Comparison of ENCODE assay signal across 19 cellular contexts in genomic region chr10:128080641-128081040, GRCh38. TPM values are rescaled to one million over a fixed set of nuclear protein-coding genes. Genes with fewer than 3 reads are reported as not detected.
DNase-seq lines count a peak whose midpoint lies in the region; ATAC-seq and TF ChIP-seq lines count a peak whose summit lies in the region.
"Had no signal": no experiment of that assay in that cellular context is flagged by ENCODE, and none has a peak within 500 bp of the region (broad histone marks: within the 10 kb centered on the region; RNA-seq: fewer than 3 reads in every experiment).

No MANE protein-coding gene starts in this region.

- ATAC-seq in sciatic nerve (no peak), gastrocnemius medialis (no peak)

- H3K4me1 ChIP-seq in H9 (ENCODE audit: insufficient read depth, low read length) = peaks cover 11% of the 10 kb centered on the region
- no peaks in the 10 kb centered on the region for H3K4me1 ChIP-seq in gastrocnemius medialis
- H3K4me1 ChIP-seq: SJSA1 had no signal

- H3K27me3 Mint-ChIP-seq in activated naive CD4-positive, alpha-beta T cell treated with anti-CD3 and anti-CD28 coated beads, Interleukin-2, amount 10 ng/mL, durations not matched to agents 7 days and 5 days = no peaks in the 10 kb centered on the region
- H3K27me3 Mint-ChIP-seq in activated naive CD4-positive, alpha-beta T cell treated with anti-CD3 and anti-CD28 coated beads for 36 hours (ENCODE audit: low read depth) = no peaks in the 10 kb centered on the region
- H3K27me3 Mint-ChIP-seq in H9 (ENCODE audit: low read depth) = peaks cover 2% of the 10 kb centered on the region
- no peaks in the 10 kb centered on the region for H3K27me3 Mint-ChIP-seq in dendritic cell treated with granulocyte-macrophage colony-stimulating factor and Interleukin-4, amounts not matched to agents 40 ng/mL and 50 ng/mL, for 4 days
- H3K27me3 Mint-ChIP-seq: CD4-positive, CD25-positive, alpha-beta regulatory T cell had no signal

- H3K4ac ChIP-seq in H9 (ENCODE audit: low read depth, low read length) = no peak overlapping the region

- no peak overlapping the region for H2AK5ac ChIP-seq in H9 (ENCODE audit: insufficient read length, low read length)

- H3K9me3 Mint-ChIP-seq in activated naive CD4-positive, alpha-beta T cell treated with anti-CD3 and anti-CD28 coated beads, Interleukin-2, amount 10 ng/mL, durations not matched to agents 7 days and 5 days = no peaks in the 10 kb centered on the region
- H3K9me3 Mint-ChIP-seq in activated naive CD4-positive, alpha-beta T cell treated with anti-CD3 and anti-CD28 coated beads for 36 hours = no peaks in the 10 kb centered on the region
- no peaks in the 10 kb centered on the region for H3K9me3 Mint-ChIP-seq in H9
- H3K9me3 Mint-ChIP-seq in dendritic cell treated with granulocyte-macrophage colony-stimulating factor and Interleukin-4, amounts not matched to agents 40 ng/mL and 50 ng/mL, for 4 days = no peaks in the 10 kb centered on the region
- H3K9me3 Mint-ChIP-seq: CD4-positive, CD25-positive, alpha-beta regulatory T cell had no signal

- H4K5ac ChIP-seq in H9 (ENCODE audit: insufficient read length, low read depth, low read length) = no peak overlapping the region

- no peak overlapping the region for H3K4me3 Mint-ChIP-seq in activated naive CD4-positive, alpha-beta T cell treated with anti-CD3 and anti-CD28 coated beads, Interleukin-2, amount 10 ng/mL, durations not matched to agents 7 days and 5 days
- H3K4me3 Mint-ChIP-seq in activated naive CD4-positive, alpha-beta T cell treated with anti-CD3 and anti-CD28 coated beads for 36 hours = no peak overlapping the region
- H3K4me3 Mint-ChIP-seq in H9 = no peak overlapping the region
- no peak overlapping the region for H3K4me3 Mint-ChIP-seq in dendritic cell treated with granulocyte-macrophage colony-stimulating factor and Interleukin-4, amounts not matched to agents 40 ng/mL and 50 ng/mL, for 4 days
- H3K4me3 Mint-ChIP-seq: CD4-positive, CD25-positive, alpha-beta regulatory T cell had no signal

- H3T11ph ChIP-seq in H9 (ENCODE audit: low read length) = no peak overlapping the region

- H3K79me1 ChIP-seq in H9 (ENCODE audit: insufficient read depth, low read depth, low read length, poor library complexity, severe bottlenecking) = no peaks in the 10 kb centered on the region

- no peaks in the 10 kb centered on the region for H3K36me3 ChIP-seq in gastrocnemius medialis
- H3K36me3 ChIP-seq: SJSA1 had no signal

- TF ChIP-seq POLR2A in gastrocnemius medialis (IDR thresholded peaks at IDR 0.05) = no peak

- H2BK12ac ChIP-seq in H9 (ENCODE audit: insufficient read length, low read depth, low read length) = no peak overlapping the region

- no peak overlapping the region for H2BK120ac ChIP-seq in H9 (ENCODE audit: low read depth, low read length, poor library complexity, severe bottlenecking)

- no peak overlapping the region for H3K4me3 ChIP-seq in gastrocnemius medialis
- H3K4me3 ChIP-seq: PC-9, SJSA1 had no signal

- H3K27me3 ChIP-seq in H9 (ENCODE audit: insufficient read depth, low read length) = no peaks in the 10 kb centered on the region
- H3K27me3 ChIP-seq in gastrocnemius medialis = no peaks in the 10 kb centered on the region
- H3K27me3 ChIP-seq: SJSA1 had no signal

- H2BK20ac ChIP-seq in H9 (ENCODE audit: low read depth, low read length, poor library complexity, severe bottlenecking) = no peak overlapping the region

- no CpG with 5 or more reads among the region's 8 CpGs for WGBS in H9 (ENCODE audit: extremely low coverage, insufficient read length, low lambda C conversion rate)

- H3K56ac ChIP-seq in H9 (ENCODE audit: insufficient read length, low read depth, low read length) = no peak overlapping the region

- H2AFZ ChIP-seq in H9 (ENCODE audit: low read length) = no peak overlapping the region
- H2AFZ ChIP-seq: PC-9 had no signal

- H3K27ac ChIP-seq in H9 (ENCODE audit: insufficient read length, low read depth, low read length) = no peak overlapping the region
- no peak overlapping the region for H3K27ac ChIP-seq in gastrocnemius medialis
- H3K27ac ChIP-seq: PC-9, SJSA1 had no signal

- no peak overlapping the region for H3K18ac ChIP-seq in H9 (ENCODE audit: insufficient read length, low read depth, low read length)

- H3K23ac ChIP-seq in H9 (ENCODE audit: insufficient read length, low read depth, low read length) = no peak overlapping the region

- H2BK5ac ChIP-seq in H9 (ENCODE audit: insufficient read length, low read length) = no peak overlapping the region

- H2BK15ac ChIP-seq in H9 (ENCODE audit: low read depth, low read length) = no peak overlapping the region

- H4K20me1 ChIP-seq in H9 (ENCODE audit: control insufficient read depth, insufficient read depth, insufficient read length) = no peaks in the 10 kb centered on the region

- H3K79me2 ChIP-seq in H9 (ENCODE audit: insufficient read depth, low read length) = no peaks in the 10 kb centered on the region

- intact Hi-C loops in activated naive CD4-positive, alpha-beta T cell treated with anti-CD3 and anti-CD28 coated beads for 36 hours (cut with micrococcal nuclease) = no loop called here
- intact Hi-C loops in dendritic cell treated with granulocyte-macrophage colony-stimulating factor and Interleukin-4, amounts not matched to agents 40 ng/mL and 50 ng/mL, for 4 days (cut with micrococcal nuclease) = no loop called here
- intact Hi-C loops in sciatic nerve (cut with DNase I) = no loop called here
- intact Hi-C loops in gastrocnemius medialis (cut with DNase I; ENCODE audit: low total_unique reads) = no loop called here

- no peak overlapping the region for H3K4me2 ChIP-seq in H9 (ENCODE audit: insufficient read depth, insufficient read length, low read length)
- H3K4me2 ChIP-seq: PC-9 had no signal

- no peak overlapping the region for H3K27ac Mint-ChIP-seq in activated naive CD4-positive, alpha-beta T cell treated with anti-CD3 and anti-CD28 coated beads, Interleukin-2, amount 10 ng/mL, durations not matched to agents 7 days and 5 days
- no peak overlapping the region for H3K27ac Mint-ChIP-seq in activated naive CD4-positive, alpha-beta T cell treated with anti-CD3 and anti-CD28 coated beads for 36 hours
- H3K27ac Mint-ChIP-seq in H9 = no peak overlapping the region
- peak overlapping the region; percentile 9 for H3K27ac Mint-ChIP-seq in dendritic cell treated with granulocyte-macrophage colony-stimulating factor and Interleukin-4, amounts not matched to agents 40 ng/mL and 50 ng/mL, for 4 days

- H3K23me2 ChIP-seq in H9 (ENCODE audit: insufficient read length, low read depth, low read length, poor library complexity, severe bottlenecking) = no peaks in the 10 kb centered on the region

- TF ChIP-seq CTCF in H9 (conservative IDR thresholded peaks at IDR 0.05) = no peak
- no peak for TF ChIP-seq CTCF in gastrocnemius medialis (IDR thresholded peaks at IDR 0.05 in 4 of 5, conservative IDR thresholded peaks at IDR 0.05 in 1 of 5)

- no peak overlapping the region for H4K91ac ChIP-seq in H9 (ENCODE audit: insufficient read length, low read depth, low read length)

- no peak overlapping the region for H3K9ac ChIP-seq in H9 (ENCODE audit: extremely low read depth, insufficient read length, low read length)

- H3K9me3 ChIP-seq in H9 (ENCODE audit: control insufficient read depth, low read depth, low read length) = no peaks in the 10 kb centered on the region
- H3K9me3 ChIP-seq in gastrocnemius medialis = no peaks in the 10 kb centered on the region
- H3K9me3 ChIP-seq: SJSA1 had no signal

- peak; percentile 9 for DNase-seq in activated naive CD4-positive, alpha-beta T cell treated with anti-CD3 and anti-CD28 coated beads, Interleukin-2, amount 10 ng/mL, durations not matched to agents 7 days and 5 days
- DNase-seq in activated naive CD4-positive, alpha-beta T cell treated with anti-CD3 and anti-CD28 coated beads for 36 hours = no peak
- DNase-seq in H9 (peak; percentile 10), sciatic nerve (ENCODE audit: low spot score) (peak; percentile 23), gastrocnemius medialis (no peak), NCI-H446 treated with DMSO at 0.1 percent for 48 hours (lab: John Stamatoyannopoulos, UW) (no peak)
- DNase-seq: AML-193; CD4-positive, CD25-positive, alpha-beta regulatory T cell; DMS79; H7; IMR-90; Kasumi-1; NCI-H1105 treated with DMSO at 0.1 percent for 48 hours; NCI-H187; NCI-H446; NCI-H82; PC-9 had no signal

- H3K36me3 Mint-ChIP-seq in activated naive CD4-positive, alpha-beta T cell treated with anti-CD3 and anti-CD28 coated beads, Interleukin-2, amount 10 ng/mL, durations not matched to agents 7 days and 5 days = peaks cover 33% of the 10 kb centered on the region
- H3K36me3 Mint-ChIP-seq in activated naive CD4-positive, alpha-beta T cell treated with anti-CD3 and anti-CD28 coated beads for 36 hours (ENCODE audit: low read depth) = peaks cover 12% of the 10 kb centered on the region
- H3K36me3 Mint-ChIP-seq in H9 (ENCODE audit: insufficient read depth in 1 of 3, low read depth in 3 of 3) = no peaks in the 10 kb centered on the region
- H3K36me3 Mint-ChIP-seq in dendritic cell treated with granulocyte-macrophage colony-stimulating factor and Interleukin-4, amounts not matched to agents 40 ng/mL and 50 ng/mL, for 4 days (ENCODE audit: low read depth) = peaks cover 94% of the 10 kb centered on the region

- H3K4me1 Mint-ChIP-seq in activated naive CD4-positive, alpha-beta T cell treated with anti-CD3 and anti-CD28 coated beads, Interleukin-2, amount 10 ng/mL, durations not matched to agents 7 days and 5 days = no peaks in the 10 kb centered on the region
- H3K4me1 Mint-ChIP-seq in activated naive CD4-positive, alpha-beta T cell treated with anti-CD3 and anti-CD28 coated beads for 36 hours (ENCODE audit: low read depth) = no peaks in the 10 kb centered on the region
- H3K4me1 Mint-ChIP-seq in H9 = peaks cover 28 to 30% of the 10 kb centered on the region in 2 experiments
- peaks cover 43% of the 10 kb centered on the region for H3K4me1 Mint-ChIP-seq in dendritic cell treated with granulocyte-macrophage colony-stimulating factor and Interleukin-4, amounts not matched to agents 40 ng/mL and 50 ng/mL, for 4 days (ENCODE audit: low read depth)

- in situ Hi-C loops in gastrocnemius medialis (cut with MboI; ENCODE audit: low sequenced_read_pairs in 4 of 4) = no loop called here

- CTCF ChIA-PET in activated naive CD4-positive, alpha-beta T cell treated with anti-CD3 and anti-CD28 coated beads, Interleukin-2, amount 10 ng/mL, durations not matched to agents 7 days and 5 days (lab: Charles Lee) = interaction anchor here (0.6 to 6.1 kb wide), 4 partner anchors 11 to 70 kb away, joined by 3 to 52 read pairs (median 4); no protein-coding TSS in a partner anchor
- CTCF ChIA-PET in activated naive CD4-positive, alpha-beta T cell treated with anti-CD3 and anti-CD28 coated beads for 36 hours (lab: Charles Lee) = interaction anchor here (1.6 to 2.9 kb wide), 4 partner anchors 9 to 71 kb away, joined by 5 to 12 read pairs (median 9); no protein-coding TSS in a partner anchor

- H4K8ac ChIP-seq in H9 (replicated peaks; ENCODE audit: insufficient read length, low read depth, low read length) = no peak overlapping the region

- H3K14ac ChIP-seq in H9 (ENCODE audit: insufficient read depth, low read length) = no peak overlapping the region

RNA-seq across cellular contexts. Expression of gene MKI67, which starts 45.6 kb away (rescaled TPM):
- 100 to 1,000 TPM; 266 to 273 TPM for total RNA-seq in activated naive CD4-positive, alpha-beta T cell treated with anti-CD3 and anti-CD28 coated beads for 36 hours
- total RNA-seq in H9 (2021) (99.0 and 108 TPM in 2 replicates), sciatic nerve (1.3 TPM), gastrocnemius medialis (1 to 10 TPM in 1 of 4 donors, under 1 TPM in 2, not detected in 1; 0.25 to 1.4 (median 0.65) TPM)

Comparison
In these comparisons a context has a peak if more than half of its experiments do, and no peak if none do; other contexts are left out.
1. DNase-seq: peak in activated naive CD4-positive, alpha-beta T cell treated with anti-CD3 and anti-CD28 coated beads, Interleukin-2, amount 10 ng/mL, durations not matched to agents 7 days and 5 days (single experiment), H9 (single experiment) and sciatic nerve (single experiment); none in activated naive CD4-positive, alpha-beta T cell treated with anti-CD3 and anti-CD28 coated beads for 36 hours (single experiment), gastrocnemius medialis (0 of 2) and NCI-H446 treated with DMSO at 0.1 percent for 48 hours (single experiment).
2. RNA of gene MKI67, which starts 45.6 kb away (total RNA-seq): 266 to 273 TPM in activated naive CD4-positive, alpha-beta T cell treated with anti-CD3 and anti-CD28 coated beads for 36 hours and 99.0 to 108 TPM in H9; 1.3 TPM in sciatic nerve (single experiment) and 0.25 to 1.4 TPM in gastrocnemius medialis; every median in the first group is over 10 times any median in the second.